Comparison of ENCODE assay signal across 8 cellular contexts in genomic region chr17:77392376-77393273, GRCh38.
DNase-seq lines count a peak whose midpoint lies in the region; ATAC-seq lines count a peak whose summit lies in the region.
"Had no signal": no experiment of that assay in that cellular context is flagged by ENCODE, and none has a peak within 500 bp of the region (broad histone marks: within the 10 kb centered on the region; RNA-seq: fewer than 3 reads in every experiment).

No MANE protein-coding gene starts in this region.

- DNase-seq in activated naive CD8-positive, alpha-beta T cell treated with anti-CD3 and anti-CD28 coated beads, Interleukin-2, amount 50 U/mL, for 24 hours = no peak
- DNase-seq in stimulated activated naive CD8-positive, alpha-beta T cell treated with anti-CD3 and anti-CD28 coated beads, Interleukin-15, amount 100 ng/mL, for 72 hours = no peak
- DNase-seq in NCI-H524 (lab: John Stamatoyannopoulos, UW) = no peak

- H3K27ac ChIP-seq in HUES6 (ENCODE audit: low read depth, low read length) (peak overlapping the region; percentile 11; the same call in 1 of the 2 replicates), iPS-20b (ENCODE audit: low read length) (peak overlapping the region; percentile 98)
- H3K27ac ChIP-seq: HL-60 had no signal

- H3K4me1 Mint-ChIP-seq in activated naive CD8-positive, alpha-beta T cell treated with anti-CD3 and anti-CD28 coated beads, Interleukin-2, amount 50 U/mL, for 24 hours = peaks cover 53% of the 10 kb centered on the region
- H3K4me1 Mint-ChIP-seq in stimulated activated naive CD8-positive, alpha-beta T cell treated with anti-CD3 and anti-CD28 coated beads, Interleukin-15, amount 100 ng/mL, for 72 hours = peaks cover 91% of the 10 kb centered on the region

- H3K27me3 Mint-ChIP-seq in activated naive CD8-positive, alpha-beta T cell treated with anti-CD3 and anti-CD28 coated beads, Interleukin-2, amount 50 U/mL, for 24 hours = no peaks in the 10 kb centered on the region
- no peaks in the 10 kb centered on the region for H3K27me3 Mint-ChIP-seq in stimulated activated naive CD8-positive, alpha-beta T cell treated with anti-CD3 and anti-CD28 coated beads, Interleukin-15, amount 100 ng/mL, for 72 hours

- H3K9ac ChIP-seq in HUES6 (ENCODE audit: low read length) = peak overlapping the region; percentile 25
- peak overlapping the region; percentile 83; the same call in 1 of the 2 replicates for H3K9ac ChIP-seq in iPS-20b (ENCODE audit: low read depth, low read length)

- H3K9me3 ChIP-seq in HUES6 (ENCODE audit: control insufficient read depth, insufficient read depth, low read depth, low read length) (no peaks in the 10 kb centered on the region), iPS-20b (ENCODE audit: insufficient read depth, low read depth, low read length) (no peaks in the 10 kb centered on the region)

- H3K4me3 ChIP-seq in HUES6 (ENCODE audit: low read depth, low read length) (peak overlapping the region; percentile 7; the same call in 1 of the 2 replicates), iPS-20b (ENCODE audit: low read length) (peak overlapping the region; percentile 55; the same call in 1 of the 2 replicates)

- H3K27me3 ChIP-seq in HUES6 (ENCODE audit: control insufficient read depth, insufficient read depth, low read length) = no peaks in the 10 kb centered on the region
- H3K27me3 ChIP-seq in iPS-20b (ENCODE audit: insufficient read depth, low read length) = no peaks in the 10 kb centered on the region

- no peaks in the 10 kb centered on the region for H3K36me3 Mint-ChIP-seq in activated naive CD8-positive, alpha-beta T cell treated with anti-CD3 and anti-CD28 coated beads, Interleukin-2, amount 50 U/mL, for 24 hours (ENCODE audit: low read depth)

- ATAC-seq in activated naive CD8-positive, alpha-beta T cell treated with anti-CD3 and anti-CD28 coated beads, Interleukin-2, amount 50 U/mL, for 24 hours = no peak
- no peak for ATAC-seq in stimulated activated naive CD8-positive, alpha-beta T cell treated with anti-CD3 and anti-CD28 coated beads, Interleukin-15, amount 100 ng/mL, for 72 hours
- ATAC-seq in HG02571 (IDR thresholded peaks at IDR 0.05; ENCODE audit: unreplicated experiment) (no peak), HG03045 (IDR thresholded peaks at IDR 0.05; ENCODE audit: unreplicated experiment) (no peak)

- H3K4me3 Mint-ChIP-seq in activated naive CD8-positive, alpha-beta T cell treated with anti-CD3 and anti-CD28 coated beads, Interleukin-2, amount 50 U/mL, for 24 hours = peak overlapping the region; percentile 47
- H3K4me3 Mint-ChIP-seq in stimulated activated naive CD8-positive, alpha-beta T cell treated with anti-CD3 and anti-CD28 coated beads, Interleukin-15, amount 100 ng/mL, for 72 hours = peak overlapping the region; percentile 94 to 98

- H3K4me1 ChIP-seq in HUES6 (ENCODE audit: control insufficient read depth, insufficient read depth, low read length) (peaks cover 63% of the 10 kb centered on the region), iPS-20b (ENCODE audit: insufficient read depth, low read length) (peaks cover 46% of the 10 kb centered on the region)

- no peaks in the 10 kb centered on the region for H3K9me3 Mint-ChIP-seq in activated naive CD8-positive, alpha-beta T cell treated with anti-CD3 and anti-CD28 coated beads, Interleukin-2, amount 50 U/mL, for 24 hours
- no peaks in the 10 kb centered on the region for H3K9me3 Mint-ChIP-seq in stimulated activated naive CD8-positive, alpha-beta T cell treated with anti-CD3 and anti-CD28 coated beads, Interleukin-15, amount 100 ng/mL, for 72 hours

- H3K36me3 ChIP-seq in HUES6 (ENCODE audit: control insufficient read depth, insufficient read depth, low read length) = no peaks in the 10 kb centered on the region
- no peaks in the 10 kb centered on the region for H3K36me3 ChIP-seq in iPS-20b (ENCODE audit: insufficient read depth, low read depth, low read length)

- H3K27ac Mint-ChIP-seq in activated naive CD8-positive, alpha-beta T cell treated with anti-CD3 and anti-CD28 coated beads, Interleukin-2, amount 50 U/mL, for 24 hours = peak overlapping the region; percentile 64
- peak overlapping the region; percentile 86 to 95 for H3K27ac Mint-ChIP-seq in stimulated activated naive CD8-positive, alpha-beta T cell treated with anti-CD3 and anti-CD28 coated beads, Interleukin-15, amount 100 ng/mL, for 72 hours
